Comparison of ENCODE assay signal across 16 cellular contexts in the genomic region with DNA sequence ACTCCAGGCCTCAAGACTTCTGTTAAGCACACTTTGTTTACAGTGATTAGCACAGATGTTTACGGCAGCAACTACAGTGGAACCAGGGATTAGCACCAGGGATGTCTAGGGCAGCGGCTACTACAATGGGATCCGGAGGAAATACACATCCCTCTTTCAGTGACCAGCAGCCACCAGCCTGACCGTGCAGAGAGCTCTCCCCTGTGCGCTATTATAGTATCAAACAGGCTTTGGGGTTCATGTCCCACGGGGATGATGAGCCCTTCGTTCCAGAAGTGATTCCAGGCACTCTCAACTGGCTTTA. TPM values are rescaled to one million over a fixed set of nuclear protein-coding genes. Genes with fewer than 3 reads are reported as not detected.
DNase-seq lines count a peak whose midpoint lies in the region; ATAC-seq and TF ChIP-seq lines count a peak whose summit lies in the region.
"Had no signal": no experiment of that assay in that cellular context is flagged by ENCODE, and none has a peak within 500 bp of the region (broad histone marks: within the 10 kb centered on the region; RNA-seq: fewer than 3 reads in every experiment).

No MANE protein-coding gene starts in this region.

- no peaks in the 10 kb centered on the region for H3K9me3 Mint-ChIP-seq in stimulated activated memory B cell treated with anti-CD40 and anti-IgM and Interleukin-4, amounts not matched to agents 10 μg/mL and 1 μg/mL and 100 μg/mL, for 72 hours

- 44 to 50% methylated on average over 5 to 7 of the region's 7 CpGs for WGBS in body of pancreas, 2 donors
- WGBS in sigmoid colon, 2 donors: 33 to 41% methylated on average over 7 of the region's 7 CpGs
- 37 to 53% methylated on average over 7 of the region's 7 CpGs for WGBS in lower leg skin, 2 donors

- intact Hi-C loops in body of pancreas (cut with DNase I) (no loop called here), sigmoid colon (cut with DNase I) (no loop called here), lower leg skin (cut with DNase I; ENCODE audit: low total_unique reads) (no loop called here)

- no peak overlapping the region for H3K4me3 Mint-ChIP-seq in stimulated activated memory B cell treated with anti-CD40 and anti-IgM and Interleukin-4, amounts not matched to agents 10 μg/mL and 1 μg/mL and 100 μg/mL, for 72 hours

- TF ChIP-seq EP300 in sigmoid colon (IDR thresholded peaks at IDR 0.05): no peak

- H3K4me1 Mint-ChIP-seq in stimulated activated memory B cell treated with anti-CD40 and anti-IgM and Interleukin-4, amounts not matched to agents 10 μg/mL and 1 μg/mL and 100 μg/mL, for 72 hours: no peaks in the 10 kb centered on the region

- TF ChIP-seq CTCF in body of pancreas (IDR thresholded peaks at IDR 0.05) (no peak), sigmoid colon (IDR thresholded peaks at IDR 0.05) (no peak), lower leg skin (IDR thresholded peaks at IDR 0.05) (no peak)

- H3K27ac ChIP-seq in body of pancreas (peak overlapping the region in 3 of 4 donors; percentile 43 to 66 (median 59)), iPS-18a (ENCODE audit: low read length) (peak overlapping the region; percentile 85), sigmoid colon (peak overlapping the region; percentile 49 to 69 (median 63))
- H3K27ac ChIP-seq: C4-2B had no signal

- no peak overlapping the region for H3K27ac Mint-ChIP-seq in stimulated activated memory B cell treated with anti-CD40 and anti-IgM and Interleukin-4, amounts not matched to agents 10 μg/mL and 1 μg/mL and 100 μg/mL, for 72 hours

- H3K27me3 ChIP-seq in H7 (ENCODE audit: control insufficient read depth, insufficient read depth, low read length): no peaks in the 10 kb centered on the region
- no peaks in the 10 kb centered on the region for H3K27me3 ChIP-seq in body of pancreas
- H3K27me3 ChIP-seq in iPS-18a (ENCODE audit: control insufficient read depth, insufficient read depth, low read length): no peaks in the 10 kb centered on the region
- H3K27me3 ChIP-seq in sigmoid colon: no peaks in the 10 kb centered on the region

- no peak for ATAC-seq in body of pancreas
- no peak for ATAC-seq in stimulated activated memory B cell treated with anti-CD40 and anti-IgM and Interleukin-4, amounts not matched to agents 10 μg/mL and 1 μg/mL and 100 μg/mL, for 72 hours
- no peak for ATAC-seq in GM21390 (IDR thresholded peaks at IDR 0.05; ENCODE audit: unreplicated experiment)
- ATAC-seq: left colon; stimulated activated naive CD8-positive, alpha-beta T cell treated with anti-CD3 and anti-CD28 coated beads, Interleukin-15, Interleukin-2, amounts not matched to agents 100 U/mL and 50 U/mL, for 24 hours had no signal

- H3K27me3 Mint-ChIP-seq in stimulated activated memory B cell treated with anti-CD40 and anti-IgM and Interleukin-4, amounts not matched to agents 10 μg/mL and 1 μg/mL and 100 μg/mL, for 72 hours: peaks cover 30% of the 10 kb centered on the region

- H3K4me1 ChIP-seq in body of pancreas: peaks cover 31% of the 10 kb centered on the region
- peaks cover 17% of the 10 kb centered on the region for H3K4me1 ChIP-seq in iPS-18a (ENCODE audit: control insufficient read depth, low read depth, low read length)
- H3K4me1 ChIP-seq in sigmoid colon: peaks cover 0 to 22% (median 12%) of the 10 kb centered on the region in 4 donors

- TF ChIP-seq POLR2A in body of pancreas (IDR thresholded peaks at IDR 0.05) (no peak), sigmoid colon (IDR thresholded peaks at IDR 0.05) (no peak), lower leg skin (IDR thresholded peaks at IDR 0.05) (no peak)

- no peaks in the 10 kb centered on the region for H3K36me3 Mint-ChIP-seq in stimulated activated memory B cell treated with anti-CD40 and anti-IgM and Interleukin-4, amounts not matched to agents 10 μg/mL and 1 μg/mL and 100 μg/mL, for 72 hours

- H3K4me3 ChIP-seq in H7 (ENCODE audit: insufficient read depth, low read depth, low read length) (no peak overlapping the region; the same call in 1 of the 2 replicates), body of pancreas (no peak overlapping the region), iPS-18a (ENCODE audit: low read length) (peak overlapping the region; percentile 46), sigmoid colon (no peak overlapping the region), lower leg skin (ENCODE audit: low read depth, poor library complexity, severe bottlenecking) (no peak overlapping the region)

- DNase-seq in H7 (peak; percentile 83), body of pancreas (no peak), sigmoid colon (no peak), lower leg skin (ENCODE audit: low spot score in 2 of 2) (no peak), MV-4-11 (lab: John Stamatoyannopoulos, UW) (no peak)
- DNase-seq: activated CD4-positive, alpha-beta T cell treated with anti-CD3 and anti-CD28 coated beads, Interleukin-2, amount 50 U/mL, for 48 hours; activated effector memory CD4-positive, alpha-beta T cell treated with anti-CD3 and anti-CD28 coated beads, Interleukin-2, amount 50 U/mL, for 16 hours; left colon; NCI-H2029 treated with DMSO at 0.1 percent for 48 hours; stimulated activated CD4-positive, alpha-beta T cell treated with anti-CD3 and anti-CD28 coated beads, Interleukin-4, amount 100 ng/mL, for 24 hours; stimulated activated naive CD8-positive, alpha-beta T cell treated with anti-CD3 and anti-CD28 coated beads, Interleukin-15, Interleukin-2, amounts not matched to agents 100 U/mL and 50 U/mL, for 24 hours had no signal

- peaks cover 56% of the 10 kb centered on the region for H3K36me3 ChIP-seq in H7 (replicated peaks; ENCODE audit: control insufficient read depth, insufficient read depth, low read length)
- H3K36me3 ChIP-seq in body of pancreas (replicated peaks in 1 of 2; ENCODE audit: insufficient read depth in 1 of 2, low read depth in 2 of 2): no peaks in the 10 kb centered on the region
- H3K36me3 ChIP-seq in iPS-18a (ENCODE audit: control insufficient read depth, low read depth, low read length): peaks cover 76% of the 10 kb centered on the region
- H3K36me3 ChIP-seq in sigmoid colon: peaks cover 0 to 18% (median 9%) of the 10 kb centered on the region in 4 donors

- H3K9me3 ChIP-seq in body of pancreas: no peaks in the 10 kb centered on the region
- H3K9me3 ChIP-seq in iPS-18a (ENCODE audit: control insufficient read depth, low read depth, low read length): no peaks in the 10 kb centered on the region
- no peaks in the 10 kb centered on the region for H3K9me3 ChIP-seq in sigmoid colon

- H3K9ac ChIP-seq in iPS-18a (ENCODE audit: low read length): peak overlapping the region; percentile 47

RNA-seq across cellular contexts. Expression of gene GFPT2, which starts 21.5 kb away (rescaled TPM):
- total RNA-seq in H7 (2014; rRNA removed; shearing (Covaris generic)): 91.6 and 125 TPM in 2 replicates
- total RNA-seq in body of pancreas (10 to 100 TPM in 1 of 2 donors, 1 to 10 TPM in 1; 3.9 to 17.5 TPM), sigmoid colon (10 to 100 TPM; 16.1 to 42.7 (median 21.7) TPM), lower leg skin (1 to 10 TPM; 2.5 to 8.4 (median 3.8) TPM)
- 1 to 10 TPM; 1.2 to 6.6 (median 3.6) TPM for polyA plus RNA-seq in sigmoid colon
- total RNA-seq: T-helper 1 cell treated with Interleukin-12 subunit alpha and Interleukin-12 subunit beta and Interleukin-4 antibody, amounts not matched to agents 30 ng/mL and 1 ng/mL, for 36 hours had no signal

RNA-seq across cellular contexts. Expression of gene MAPK9, which starts 39.7 kb away (rescaled TPM):
- total RNA-seq in H7 (2014; rRNA removed; shearing (Covaris generic)): 28.5 and 43.8 TPM in 2 replicates
- total RNA-seq in body of pancreas (10 to 100 TPM; 20.4 to 33.2 TPM), sigmoid colon (10 to 100 TPM; 39.5 to 45.7 (median 41.4) TPM), lower leg skin (10 to 100 TPM; 10.4 to 18.4 (median 15.4) TPM)
- polyA plus RNA-seq in sigmoid colon: 10 to 100 TPM; 20.5 to 31.2 (median 27.3) TPM
